ENCODE assay signal across 8 cellular contexts in the genomic region with DNA sequence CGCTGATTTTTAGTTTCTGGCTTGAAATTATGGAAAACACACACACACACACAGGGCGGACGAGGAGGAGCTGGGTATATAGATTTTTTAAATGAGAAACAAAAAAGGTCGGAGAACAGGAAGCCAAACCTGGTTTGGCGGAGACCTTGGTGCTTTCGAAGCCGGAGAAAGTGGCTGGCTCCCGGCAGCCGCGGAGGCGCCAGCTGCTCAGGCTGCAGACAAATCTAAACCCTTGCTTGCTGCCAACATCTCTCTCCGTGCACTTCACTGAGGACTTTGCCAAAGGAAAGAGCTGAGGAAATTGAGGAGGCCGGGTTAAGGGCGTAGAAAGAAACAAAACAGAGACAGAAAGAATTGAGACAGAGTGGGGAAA. TPM values are rescaled to one million over a fixed set of nuclear protein-coding genes. Genes with fewer than 3 reads are reported as not detected.
DNase-seq lines count a peak whose midpoint lies in the region; ATAC-seq and TF ChIP-seq lines count a peak whose summit lies in the region.

No MANE protein-coding gene starts in this region.

- DNase-seq in stimulated activated naive CD8-positive, alpha-beta T cell treated with anti-CD3 and anti-CD28 coated beads, Interleukin-15, Interleukin-2, amounts not matched to agents 100 U/mL and 50 U/mL, for 24 hours = no peak
- DNase-seq in midbrain (lab: John Stamatoyannopoulos, UW) (peak; percentile 33), left lobe of liver (ENCODE audit: low spot score) (no peak), erythroblast (lab: John Stamatoyannopoulos, UW) (no peak)

- H3K36me3 Mint-ChIP-seq in stimulated activated naive CD8-positive, alpha-beta T cell treated with anti-CD3 and anti-CD28 coated beads, Interleukin-15, Interleukin-2, amounts not matched to agents 100 ng/mL and 50 ng/mL, for 24 hours (ENCODE audit: low read depth) = peaks cover 29% of the 10 kb centered on the region
- H3K36me3 Mint-ChIP-seq in brain = peaks cover 46% of the 10 kb centered on the region

- peak overlapping the region; percentile 80 for H3K27ac Mint-ChIP-seq in stimulated activated naive CD8-positive, alpha-beta T cell treated with anti-CD3 and anti-CD28 coated beads, Interleukin-15, Interleukin-2, amounts not matched to agents 100 ng/mL and 50 ng/mL, for 24 hours
- peak overlapping the region; percentile 17 to 99 (median 98) for H3K27ac Mint-ChIP-seq in brain

- TF ChIP-seq CTCF in brain (conservative IDR thresholded peaks at IDR 0.05) = no peak

- peaks cover 40% of the 10 kb centered on the region for H3K4me1 Mint-ChIP-seq in stimulated activated naive CD8-positive, alpha-beta T cell treated with anti-CD3 and anti-CD28 coated beads, Interleukin-15, Interleukin-2, amounts not matched to agents 100 ng/mL and 50 ng/mL, for 24 hours (ENCODE audit: low read depth)
- H3K4me1 Mint-ChIP-seq in brain = peaks cover 70% of the 10 kb centered on the region

- peak overlapping the region; percentile 61 for H3K4me3 Mint-ChIP-seq in stimulated activated naive CD8-positive, alpha-beta T cell treated with anti-CD3 and anti-CD28 coated beads, Interleukin-15, Interleukin-2, amounts not matched to agents 100 ng/mL and 50 ng/mL, for 24 hours
- H3K4me3 Mint-ChIP-seq in brain = peak overlapping the region; percentile 71 to 98 (median 87)

- H3K9me3 Mint-ChIP-seq in stimulated activated naive CD8-positive, alpha-beta T cell treated with anti-CD3 and anti-CD28 coated beads, Interleukin-15, Interleukin-2, amounts not matched to agents 100 ng/mL and 50 ng/mL, for 24 hours = peaks cover 19% of the 10 kb centered on the region
- peaks cover 2 to 36% (median 9%) of the 10 kb centered on the region in 5 experiments for H3K9me3 Mint-ChIP-seq in brain

- no peak for ATAC-seq in stimulated activated naive CD8-positive, alpha-beta T cell treated with anti-CD3 and anti-CD28 coated beads, Interleukin-15, Interleukin-2, amounts not matched to agents 100 U/mL and 50 U/mL, for 24 hours
- ATAC-seq in HG03571 (IDR thresholded peaks at IDR 0.05; ENCODE audit: unreplicated experiment) (no peak), HG02798 (IDR thresholded peaks at IDR 0.05; ENCODE audit: poor library complexity, unreplicated experiment) (no peak), left lobe of liver (no peak)

- peaks cover 86% of the 10 kb centered on the region for H3K27me3 Mint-ChIP-seq in stimulated activated naive CD8-positive, alpha-beta T cell treated with anti-CD3 and anti-CD28 coated beads, Interleukin-15, Interleukin-2, amounts not matched to agents 100 ng/mL and 50 ng/mL, for 24 hours
- H3K27me3 Mint-ChIP-seq in brain = peaks cover 97% of the 10 kb centered on the region

- no peak for TF ChIP-seq POLR2A in erythroblast (IDR thresholded peaks at IDR 0.05; ENCODE audit: low read length)

RNA-seq across cellular contexts. Expression of a gene that starts 2.1 kb away (rescaled TPM):
- 13.4 TPM for polyA plus RNA-seq in brain (ENCODE audit: insufficient read depth, low read depth, low replicate concordance)
- total RNA-seq in left lobe of liver = 21.7 TPM

RNA-seq across cellular contexts. Expression of a gene that starts 4.9 kb away (rescaled TPM):
- polyA plus RNA-seq in brain (ENCODE audit: insufficient read depth, low read depth, low replicate concordance) = 0.49 TPM
- 0.45 TPM for total RNA-seq in left lobe of liver
